ENCODE assay signal across 1 cellular context in the genomic region with DNA sequence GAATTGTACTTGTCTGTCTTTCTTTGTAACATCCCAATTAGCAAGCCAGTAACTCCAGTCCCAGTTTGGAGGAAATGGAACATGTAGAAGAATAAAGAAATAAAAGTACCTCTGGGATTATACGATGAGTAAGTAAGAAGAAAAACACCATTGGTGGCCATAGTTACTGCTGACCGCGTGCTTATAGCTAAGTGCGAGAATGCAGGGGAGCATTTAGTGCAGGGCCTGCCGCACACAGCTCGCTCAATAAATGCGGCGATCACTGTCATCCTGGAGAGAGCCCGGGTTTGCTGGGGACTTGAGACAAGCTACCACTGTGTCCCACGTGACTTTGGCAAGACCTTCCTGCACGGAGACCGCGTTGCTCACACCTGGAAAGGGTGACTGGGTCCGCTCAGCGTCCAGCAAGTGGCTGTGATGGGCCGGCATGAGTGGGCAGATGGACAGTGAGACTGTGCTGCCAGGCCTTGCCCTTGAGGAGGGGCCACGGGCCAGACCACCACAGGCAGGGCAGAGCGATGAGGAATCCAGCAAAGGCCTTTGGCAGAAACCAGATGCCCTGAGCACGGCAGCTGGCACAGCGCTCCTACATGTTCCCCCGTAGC.
TF ChIP-seq lines count a peak whose summit lies in the region.

No MANE protein-coding gene starts in this region.

TF ChIP-seq in K562, 482 proteins besides CTCF, POLR2A, EP300 and RAD21:
- TF ChIP-seq POLR2G (IDR thresholded peaks at IDR 0.05; ENCODE audit: low read depth, low read length) = 0 out of 2 replicates have a peak, but pooled peaks have one; percentile 30
- no peak for TF ChIP-seq HOMEZ (CRISPR knock-in tag; IDR thresholded peaks at IDR 0.05)
